ENCODE assay signal across 16 cellular contexts in genomic region chr19:22527554-22527953, GRCh38.
"Had no signal": no experiment of that assay in that cellular context is flagged by ENCODE, and none has a peak within 500 bp of the region (broad histone marks: within the 10 kb centered on the region; RNA-seq: fewer than 3 reads in every experiment).

No MANE protein-coding gene starts in this region.

- H3K79me2 ChIP-seq: parathyroid adenoma had no signal

- H3K9me3 ChIP-seq: prostate gland, tibial artery had no signal

- H3K36me3 ChIP-seq: heart left ventricle, prostate gland, suprapubic skin, tibial artery had no signal

- H3K27me3 ChIP-seq: suprapubic skin had no signal

- H3K27ac ChIP-seq: parathyroid adenoma, prostate gland, skin epidermis, suprapubic skin, tibial artery had no signal

- H3K9ac ChIP-seq: parathyroid adenoma had no signal

- H3K4me1 ChIP-seq: parathyroid adenoma, prostate gland, suprapubic skin had no signal

- H2AFZ ChIP-seq: parathyroid adenoma had no signal

- DNase-seq: central memory CD4-positive, alpha-beta T cell; effector CD8-positive, alpha-beta T cell; foreskin melanocyte; heart left ventricle; hippocampal formation; left colon; naive thymus-derived CD8-positive, alpha-beta T cell; retina; stimulated activated CD4-positive, alpha-beta T cell treated with anti-CD3 and anti-CD28 coated beads, Interleukin-2, amount 100 ng/mL, for 24 hours; stimulated activated naive CD8-positive, alpha-beta T cell treated with anti-CD3 and anti-CD28 coated beads, Interleukin-15, Interleukin-2, amounts not matched to agents 100 U/mL and 50 U/mL, for 24 hours; tibial artery had no signal

- ATAC-seq: left colon; naive thymus-derived CD8-positive, alpha-beta T cell; stimulated activated naive CD8-positive, alpha-beta T cell treated with anti-CD3 and anti-CD28 coated beads, Interleukin-15, Interleukin-2, amounts not matched to agents 100 U/mL and 50 U/mL, for 24 hours had no signal

- H3K4me3 ChIP-seq: coronary artery, prostate gland, skin epidermis, suprapubic skin had no signal
